In genomic region chr5:154800582-154800981, GRCh38 we compare ENCODE assay signal across 17 cellular contexts. TPM values are rescaled to one million over a fixed set of nuclear protein-coding genes. Genes with fewer than 3 reads are reported as not detected.
DNase-seq lines count a peak whose midpoint lies in the region; TF ChIP-seq lines count a peak whose summit lies in the region.
"Had no signal": no experiment of that assay in that cellular context is flagged by ENCODE, and none has a peak within 500 bp of the region (broad histone marks: within the 10 kb centered on the region; RNA-seq: fewer than 3 reads in every experiment).

No MANE protein-coding gene starts in this region.

- no peak overlapping the region for H3K23ac ChIP-seq in mesenchymal stem cell (ENCODE audit: low read length in 2 of 2)

- peaks cover 96% of the 10 kb centered on the region for H4K20me1 ChIP-seq in BLaER1

- H3K27ac ChIP-seq in AG04450 (ENCODE audit: low read depth, low read length) (peak overlapping the region; percentile 33), BLaER1 (no peak overlapping the region), mesenchymal stem cell (ENCODE audit: low read length, poor library complexity, severe bottlenecking) (peak overlapping the region; percentile 2), spleen (no peak overlapping the region)

- H3K9ac ChIP-seq in BLaER1 (no peak overlapping the region), mesenchymal stem cell (ENCODE audit: low read length) (no peak overlapping the region)
- H3K9ac ChIP-seq: BLaER1 treated with 17β-estradiol and CSF1 and Interleukin-3, amounts not matched to agents 10 nM and 100 nM had no signal

- H3K4me1 Mint-ChIP-seq in activated CD4-positive, alpha-beta memory T cell treated with anti-CD3 and anti-CD28 coated beads for 36 hours (ENCODE audit: low read depth), result peaks cover 5% of the 10 kb centered on the region

- H4K8ac ChIP-seq in mesenchymal stem cell (ENCODE audit: low read length), result no peak overlapping the region

- TF ChIP-seq POLR2A in spleen (IDR thresholded peaks at IDR 0.05), result no peak

- intact Hi-C loops in activated CD4-positive, alpha-beta memory T cell treated with anti-CD3 and anti-CD28 coated beads for 36 hours (cut with micrococcal nuclease), result no loop called here
- intact Hi-C loops in spleen (cut with DNase I; ENCODE audit: low total_unique reads), result no loop called here

- H3K36me3 Mint-ChIP-seq in activated CD4-positive, alpha-beta memory T cell treated with anti-CD3 and anti-CD28 coated beads for 36 hours, result peaks cover 66% of the 10 kb centered on the region

- H3K4me3 ChIP-seq in AG04450 (ENCODE audit: low read depth, low read length), result no peak overlapping the region
- no peak overlapping the region for H3K4me3 ChIP-seq in BLaER1
- no peak overlapping the region for H3K4me3 ChIP-seq in mesenchymal stem cell (ENCODE audit: insufficient read depth in 1 of 2, low read depth in 1 of 2, low read length in 2 of 2)
- no peak overlapping the region for H3K4me3 ChIP-seq in spleen
- H3K4me3 ChIP-seq: BLaER1 treated with 17β-estradiol and CSF1 and Interleukin-3, amounts not matched to agents 10 nM and 100 nM had no signal

- H3K27me3 ChIP-seq in AG04450 (ENCODE audit: control insufficient read depth, insufficient read depth, low read length) (no peaks in the 10 kb centered on the region), BLaER1 (no peaks in the 10 kb centered on the region), mesenchymal stem cell (ENCODE audit: control insufficient read depth in 1 of 2, insufficient read depth in 1 of 2, low read length in 2 of 2) (no peaks in the 10 kb centered on the region), spleen (replicated peaks in 1 of 7) (no peaks in the 10 kb centered on the region)
- H3K27me3 ChIP-seq: BLaER1 treated with 17β-estradiol and CSF1 and Interleukin-3, amounts not matched to agents 10 nM and 100 nM had no signal

- no peak overlapping the region for H3K14ac ChIP-seq in mesenchymal stem cell (ENCODE audit: low read length in 2 of 2)

- no peak overlapping the region for H3K4ac ChIP-seq in mesenchymal stem cell (ENCODE audit: low read depth in 1 of 2, low read length in 2 of 2)

- no peak overlapping the region for H2AFZ ChIP-seq in mesenchymal stem cell (ENCODE audit: low read depth, low read length)

- no peak overlapping the region for H3K4me3 Mint-ChIP-seq in activated CD4-positive, alpha-beta memory T cell treated with anti-CD3 and anti-CD28 coated beads for 36 hours

- CTCF ChIA-PET in AG04450 (lab: Charles Lee), result interaction anchor here (1.0 to 1.4 kb wide), 2 partner anchors 9 to 11 kb away, joined by 3 to 4 read pairs; no protein-coding TSS in a partner anchor
- CTCF ChIA-PET in activated CD4-positive, alpha-beta memory T cell treated with anti-CD3 and anti-CD28 coated beads for 36 hours (lab: Charles Lee), result no interaction called here

- H3K27me3 Mint-ChIP-seq in activated CD4-positive, alpha-beta memory T cell treated with anti-CD3 and anti-CD28 coated beads for 36 hours, result no peaks in the 10 kb centered on the region

- no peak overlapping the region for H2BK15ac ChIP-seq in mesenchymal stem cell (ENCODE audit: low read depth, poor library complexity, severe bottlenecking)

- no peak overlapping the region for H2BK12ac ChIP-seq in mesenchymal stem cell (ENCODE audit: low read length in 2 of 2)

- TF ChIP-seq CTCF in AG04450 (IDR thresholded peaks at IDR 0.05; ENCODE audit: low read depth, low read length) (no peak), spleen (IDR thresholded peaks at IDR 0.05 in 8 of 11, conservative IDR thresholded peaks at IDR 0.05 in 3 of 11) (no peak)

- H3K36me3 ChIP-seq in BLaER1 (peaks cover 96% of the 10 kb centered on the region), mesenchymal stem cell (ENCODE audit: control insufficient read depth in 1 of 2, insufficient read depth in 2 of 2, low read depth in 1 of 2, low read length in 2 of 2) (peaks cover 43 to 91% of the 10 kb centered on the region in 2 experiments), spleen (peaks cover 14 to 96% (median 93%) of the 10 kb centered on the region in 6 donors)

- H3K4me2 ChIP-seq in BLaER1, result peak overlapping the region; percentile 23; the same call in 1 of the 2 replicates
- H3K4me2 ChIP-seq in mesenchymal stem cell (ENCODE audit: low read length, poor library complexity, severe bottlenecking), result no peak overlapping the region
- H3K4me2 ChIP-seq: BLaER1 treated with 17β-estradiol and CSF1 and Interleukin-3, amounts not matched to agents 10 nM and 100 nM had no signal

- no peak overlapping the region for H2BK120ac ChIP-seq in mesenchymal stem cell (ENCODE audit: low read depth, low read length)

- POLR2A ChIA-PET in AG04450 (lab: Yijun Ruan, JAX), result no interaction called here
- POLR2A ChIA-PET in activated CD4-positive, alpha-beta memory T cell treated with anti-CD3 and anti-CD28 coated beads for 36 hours (lab: Charles Lee), result no interaction called here

- H3K9me3 ChIP-seq in AG04450 (ENCODE audit: control insufficient read depth, insufficient read depth, low read length) (no peaks in the 10 kb centered on the region), BLaER1 (no peaks in the 10 kb centered on the region), mesenchymal stem cell (ENCODE audit: control insufficient read depth, low read length) (no peaks in the 10 kb centered on the region), spleen (no peaks in the 10 kb centered on the region)
- H3K9me3 ChIP-seq: BLaER1 treated with 17β-estradiol and CSF1 and Interleukin-3, amounts not matched to agents 10 nM and 100 nM had no signal

- H2BK5ac ChIP-seq in mesenchymal stem cell (ENCODE audit: low read depth, low read length, poor library complexity, severe bottlenecking), result no peak overlapping the region

- peaks cover 37% of the 10 kb centered on the region for H3K79me1 ChIP-seq in mesenchymal stem cell (replicated peaks; ENCODE audit: low read length, poor library complexity, severe bottlenecking)

- H4K91ac ChIP-seq in mesenchymal stem cell (ENCODE audit: low read length), result no peak overlapping the region

- no peak for DNase-seq in AG04450 (ENCODE audit: low read depth, low spot score)
- DNase-seq in activated CD4-positive, alpha-beta memory T cell treated with anti-CD3 and anti-CD28 coated beads for 36 hours, result no peak
- DNase-seq in mesenchymal stem cell, result no peak
- no peak for DNase-seq in spleen
- DNase-seq in NCI-H2029 (lab: John Stamatoyannopoulos, UW), result no peak
- DNase-seq in NCI-H2171 (lab: John Stamatoyannopoulos, UW), result no peak
- DNase-seq: COR-L47, DMS153, EL, H7, MM.1S, NCI-H1105 treated with DMSO at 0.1 percent for 48 hours, NCI-H1930, NCI-H510A, SIG-M5 had no signal

- no peak overlapping the region for H2AK5ac ChIP-seq in mesenchymal stem cell (ENCODE audit: low read length, severe bottlenecking)

- H3K27ac Mint-ChIP-seq in activated CD4-positive, alpha-beta memory T cell treated with anti-CD3 and anti-CD28 coated beads for 36 hours, result peak overlapping the region; percentile 64

- H3K4me1 ChIP-seq in BLaER1 (peaks cover 17% of the 10 kb centered on the region), mesenchymal stem cell (ENCODE audit: control insufficient read depth, insufficient read depth, low read depth, low read length) (peaks cover 2% of the 10 kb centered on the region), spleen (no peaks in the 10 kb centered on the region)

- no peak overlapping the region for H3K18ac ChIP-seq in mesenchymal stem cell (ENCODE audit: low read depth in 1 of 2, low read length in 2 of 2)

- H3K9me3 Mint-ChIP-seq in activated CD4-positive, alpha-beta memory T cell treated with anti-CD3 and anti-CD28 coated beads for 36 hours, result no peaks in the 10 kb centered on the region

RNA-seq across cellular contexts. Expression of gene LARP1, which starts 45.4 kb away (rescaled TPM):
- polyA plus RNA-seq in AG04450 (2011; rRNA removed), result 54.9 and 64.9 TPM in 2 replicates
- polyA minus RNA-seq in AG04450 (2011; rRNA and poly(A)+ RNA removed), result 93.4 and 94.0 TPM in 2 replicates
- total RNA-seq in activated CD4-positive, alpha-beta memory T cell treated with anti-CD3 and anti-CD28 coated beads for 36 hours, result 100 to 1,000 TPM; 186 to 201 TPM
- polyA plus RNA-seq in mesenchymal stem cell (2013, experiment 1 of 2), result 133 TPM
- polyA plus RNA-seq in mesenchymal stem cell (2013, experiment 2 of 2), result 124 TPM
- total RNA-seq in spleen, result 100 to 1,000 TPM; 111 to 168 (median 142) TPM
- polyA plus RNA-seq in spleen, result 10 to 100 TPM; 13.8 to 32.2 (median 15.3) TPM

RNA-seq across cellular contexts. Expression of gene FAXDC2, which starts 49.8 kb away (rescaled TPM):
- 21.1 and 22.7 TPM in 2 replicates for polyA plus RNA-seq in AG04450 (2011; rRNA removed)
- 23.6 and 24.9 TPM in 2 replicates for polyA minus RNA-seq in AG04450 (2011; rRNA and poly(A)+ RNA removed)
- not detected for total RNA-seq in activated CD4-positive, alpha-beta memory T cell treated with anti-CD3 and anti-CD28 coated beads for 36 hours
- polyA plus RNA-seq in mesenchymal stem cell (2013, experiment 1 of 2), result 7.5 TPM
- 7.9 TPM for polyA plus RNA-seq in mesenchymal stem cell (2013, experiment 2 of 2)
- 10 to 100 TPM in 6 of 7 donors, 1 to 10 TPM in 1; 8.5 to 34.8 (median 25.0) TPM for total RNA-seq in spleen
- 1 to 10 TPM; 2.3 to 4.6 (median 2.8) TPM for polyA plus RNA-seq in spleen

RNA-seq across cellular contexts. Expression of gene CNOT8, which starts 57.8 kb away (rescaled TPM):
- polyA plus RNA-seq in AG04450 (2011; rRNA removed) (41.0 and 51.8 TPM in 2 replicates), spleen (10 to 100 TPM; 46.3 to 60.0 (median 48.5) TPM)
- 30.5 and 31.3 TPM in 2 replicates for polyA minus RNA-seq in AG04450 (2011; rRNA and poly(A)+ RNA removed)
- total RNA-seq in activated CD4-positive, alpha-beta memory T cell treated with anti-CD3 and anti-CD28 coated beads for 36 hours, result 10 to 100 TPM; 66.5 to 66.9 TPM
- 35.0 TPM for polyA plus RNA-seq in mesenchymal stem cell (2013, experiment 1 of 2)
- polyA plus RNA-seq in mesenchymal stem cell (2013, experiment 2 of 2), result 35.7 TPM
- 10 to 100 TPM; 63.3 to 93.5 (median 69.6) TPM for total RNA-seq in spleen

Comparison
In these comparisons a context has a peak if more than half of its experiments do, and no peak if none do; other contexts are left out.
1. H3K27ac ChIP-seq: peak in AG04450 (single experiment) and mesenchymal stem cell (single experiment); none in BLaER1 (single experiment) and spleen (0 of 8).
2. RNA of gene FAXDC2, which starts 49.8 kb away (total RNA-seq): 8.5 to 34.8 TPM in spleen; not detected in activated CD4-positive, alpha-beta memory T cell treated with anti-CD3 and anti-CD28 coated beads for 36 hours; every median in the first group is over 4 times any median in the second.